Comparison of ENCODE assay signal across 8 cellular contexts in the genomic region with DNA sequence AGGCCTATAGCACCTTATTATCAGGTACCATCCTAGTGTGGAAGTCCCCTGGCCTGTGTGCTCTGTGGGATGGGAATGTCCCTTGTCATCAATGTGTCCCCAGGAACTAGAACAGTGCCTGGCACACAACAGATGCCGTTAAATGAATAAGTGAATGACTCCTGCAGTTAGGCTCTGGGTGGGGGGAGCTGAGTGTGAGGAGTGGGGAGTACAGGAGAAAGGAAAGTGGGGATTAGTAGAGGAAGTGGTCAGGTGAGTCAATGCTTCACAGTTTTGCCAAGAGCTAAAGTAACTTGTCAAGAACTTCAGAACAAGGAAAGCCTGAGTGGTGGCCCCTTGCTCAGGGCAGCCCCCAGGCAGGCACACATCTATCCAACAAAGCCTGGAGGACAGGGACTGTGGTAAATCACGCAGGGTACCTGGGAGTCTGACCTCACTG. TPM values are rescaled to one million over a fixed set of nuclear protein-coding genes. Genes with fewer than 3 reads are reported as not detected.
A peak's percentile ranks its signal among the peaks of the same experiment; 100 is the strongest.
DNase-seq lines count a peak whose midpoint lies in the region; ATAC-seq and TF ChIP-seq lines count a peak whose summit lies in the region.

No MANE protein-coding gene starts in this region.

- peaks cover 47% of the 10 kb centered on the region for H3K36me3 Mint-ChIP-seq in activated CD8-positive, alpha-beta T cell treated with anti-CD3 and anti-CD28 coated beads for 36 hours (ENCODE audit: low read depth)
- H3K36me3 Mint-ChIP-seq in naive thymus-derived CD4-positive, alpha-beta T cell = peaks cover 16 to 38% (median 22%) of the 10 kb centered on the region in 5 donors

- CTCF ChIA-PET in activated CD8-positive, alpha-beta T cell treated with anti-CD3 and anti-CD28 coated beads for 36 hours (lab: Charles Lee) = interaction anchor here (0.7 to 3.5 kb wide), 39 partner anchors 8 to 832 kb away, joined by 3 to 249 read pairs (median 7); a partner anchor contains a TSS
- CTCF ChIA-PET in naive thymus-derived CD4-positive, alpha-beta T cell (lab: Charles Lee) = interaction anchor here (0.6 to 8.6 kb wide), 34 partner anchors 9 to 709 kb away, joined by 3 to 385 read pairs (median 4); a partner anchor contains a TSS

- intact Hi-C loops in activated CD8-positive, alpha-beta T cell treated with anti-CD3 and anti-CD28 coated beads for 36 hours (cut with micrococcal nuclease) = loop anchor here (5.0 to 10.0 kb wide), 3 partner anchors 638 to 811 kb away; no protein-coding TSS in a partner anchor
- intact Hi-C loops in naive thymus-derived CD4-positive, alpha-beta T cell (cut with micrococcal nuclease) = loop anchor here (1.0 to 10.0 kb wide), 36 partner anchors 7 to 913 kb away; a partner anchor contains a TSS
- intact Hi-C loops in cardiac septum (cut with DNase I) = loop anchor here (5.0 kb wide), 3 partner anchors 97 to 297 kb away; no protein-coding TSS in a partner anchor

- H3K9me3 Mint-ChIP-seq in activated CD8-positive, alpha-beta T cell treated with anti-CD3 and anti-CD28 coated beads for 36 hours = no peaks in the 10 kb centered on the region
- H3K9me3 Mint-ChIP-seq in naive thymus-derived CD4-positive, alpha-beta T cell = peaks cover 0 to 11% (median 0%) of the 10 kb centered on the region in 11 donors

- no peak for TF ChIP-seq CTCF in activated CD8-positive, alpha-beta T cell treated with anti-CD3 and anti-CD28 coated beads for 36 hours (IDR thresholded peaks at IDR 0.05)
- no peak for TF ChIP-seq CTCF in GM20000 (IDR thresholded peaks at IDR 0.05; ENCODE audit: extremely low read depth, missing control alignments)

- peak; percentile 83 for DNase-seq in activated CD8-positive, alpha-beta T cell treated with anti-CD3 and anti-CD28 coated beads for 36 hours
- DNase-seq in naive thymus-derived CD4-positive, alpha-beta T cell = peak in 4 of 9 donors; percentile 48 to 80 (median 62)
- DNase-seq in GM20000 (ENCODE audit: low spot score) = no peak
- no peak for DNase-seq in NCI-H2171 treated with DMSO at 0.1 percent for 48 hours (lab: John Stamatoyannopoulos, UW)
- DNase-seq in cardiac septum (ENCODE audit: low spot score) = no peak

- no peaks in the 10 kb centered on the region for H3K9me3 ChIP-seq in naive thymus-derived CD4-positive, alpha-beta T cell (ENCODE audit: control insufficient read depth in 2 of 3, low read length in 3 of 3)

- peak overlapping the region; percentile 82 for H3K4me3 Mint-ChIP-seq in activated CD8-positive, alpha-beta T cell treated with anti-CD3 and anti-CD28 coated beads for 36 hours
- peak overlapping the region; percentile 67 to 95 (median 88) for H3K4me3 Mint-ChIP-seq in naive thymus-derived CD4-positive, alpha-beta T cell

- H3K4me1 Mint-ChIP-seq in activated CD8-positive, alpha-beta T cell treated with anti-CD3 and anti-CD28 coated beads for 36 hours (ENCODE audit: low read depth) = peaks cover 85% of the 10 kb centered on the region
- H3K4me1 Mint-ChIP-seq in naive thymus-derived CD4-positive, alpha-beta T cell = peaks cover 67 to 95% (median 92%) of the 10 kb centered on the region in 7 donors

- H3K27ac ChIP-seq in naive thymus-derived CD4-positive, alpha-beta T cell (ENCODE audit: low read depth, low read length) = peak overlapping the region; percentile 96

- H3K36me3 ChIP-seq in naive thymus-derived CD4-positive, alpha-beta T cell (ENCODE audit: control insufficient read depth in 2 of 3, insufficient read depth in 3 of 3, low read length in 3 of 3) = peaks cover 19 to 24% (median 19%) of the 10 kb centered on the region in 3 experiments

- POLR2A ChIA-PET in activated CD8-positive, alpha-beta T cell treated with anti-CD3 and anti-CD28 coated beads for 36 hours (lab: Charles Lee) = interaction anchor here (0.5 to 14.7 kb wide), 26 partner anchors 9 to 913 kb away, joined by 3 to 575 read pairs (median 4); a partner anchor contains a TSS
- POLR2A ChIA-PET in naive thymus-derived CD4-positive, alpha-beta T cell (lab: Charles Lee) = interaction anchor here (0.6 to 13.3 kb wide), 59 partner anchors 8 to 1711 kb away, joined by 3 to 709 read pairs (median 5); a partner anchor contains a TSS

- H3K27ac Mint-ChIP-seq in activated CD8-positive, alpha-beta T cell treated with anti-CD3 and anti-CD28 coated beads for 36 hours = peak overlapping the region; percentile 94
- peak overlapping the region; percentile 94 to 99 (median 99) for H3K27ac Mint-ChIP-seq in naive thymus-derived CD4-positive, alpha-beta T cell

- peaks cover 89 to 92% of the 10 kb centered on the region in 2 donors for H3K4me1 ChIP-seq in naive thymus-derived CD4-positive, alpha-beta T cell (ENCODE audit: control insufficient read depth in 2 of 2, insufficient read depth in 2 of 2, low read length in 2 of 2)

- peak; percentile 1 for ATAC-seq in GM19035 (IDR thresholded peaks at IDR 0.05; ENCODE audit: unreplicated experiment)
- peak; percentile 6 for ATAC-seq in HG03442 (IDR thresholded peaks at IDR 0.05; ENCODE audit: unreplicated experiment)
- peak; percentile 28 for ATAC-seq in activated CD8-positive, alpha-beta T cell treated with anti-CD3 and anti-CD28 coated beads for 36 hours
- ATAC-seq in naive thymus-derived CD4-positive, alpha-beta T cell = peak; percentile 4
- no peak for ATAC-seq in esophagus mucosa

- peak overlapping the region; percentile 40 for H3K4me3 ChIP-seq in naive thymus-derived CD4-positive, alpha-beta T cell (ENCODE audit: low read length)

- H3K27me3 ChIP-seq in naive thymus-derived CD4-positive, alpha-beta T cell (ENCODE audit: control insufficient read depth in 2 of 2, insufficient read depth in 2 of 2, low read length in 2 of 2) = no peaks in the 10 kb centered on the region

- peaks cover 3% of the 10 kb centered on the region for H3K27me3 Mint-ChIP-seq in activated CD8-positive, alpha-beta T cell treated with anti-CD3 and anti-CD28 coated beads for 36 hours
- peaks cover 0 to 4% (median 0%) of the 10 kb centered on the region in 5 donors for H3K27me3 Mint-ChIP-seq in naive thymus-derived CD4-positive, alpha-beta T cell

RNA-seq across cellular contexts. Expression of a gene that starts 33.4 kb away (rescaled TPM):
- total RNA-seq in activated CD8-positive, alpha-beta T cell treated with anti-CD3 and anti-CD28 coated beads for 36 hours = 100 to 1,000 TPM; 194 to 196 TPM
- total RNA-seq in naive thymus-derived CD4-positive, alpha-beta T cell = 100 to 1,000 TPM in 3 of 5 experiments, 10 to 100 TPM in 2; 68.8 to 157 (median 117) TPM
- 100 to 1,000 TPM; 766 to 777 TPM for polyA plus RNA-seq in naive thymus-derived CD4-positive, alpha-beta T cell
- total RNA-seq in esophagus mucosa (163 TPM), cardiac septum (134 TPM)

RNA-seq across cellular contexts. Expression of a gene that starts 42.5 kb away (rescaled TPM):
- total RNA-seq in activated CD8-positive, alpha-beta T cell treated with anti-CD3 and anti-CD28 coated beads for 36 hours = 1 to 10 TPM; 8.6 to 9.4 TPM
- 10 to 100 TPM; 10.5 to 16.3 (median 14.7) TPM for total RNA-seq in naive thymus-derived CD4-positive, alpha-beta T cell
- polyA plus RNA-seq in naive thymus-derived CD4-positive, alpha-beta T cell = 10 to 100 TPM in 1 of 2 donors, 1 to 10 TPM in 1; 6.7 to 10.1 TPM
- total RNA-seq in esophagus mucosa = 31.0 TPM
- 18.6 TPM for total RNA-seq in cardiac septum
